In the genomic region with DNA sequence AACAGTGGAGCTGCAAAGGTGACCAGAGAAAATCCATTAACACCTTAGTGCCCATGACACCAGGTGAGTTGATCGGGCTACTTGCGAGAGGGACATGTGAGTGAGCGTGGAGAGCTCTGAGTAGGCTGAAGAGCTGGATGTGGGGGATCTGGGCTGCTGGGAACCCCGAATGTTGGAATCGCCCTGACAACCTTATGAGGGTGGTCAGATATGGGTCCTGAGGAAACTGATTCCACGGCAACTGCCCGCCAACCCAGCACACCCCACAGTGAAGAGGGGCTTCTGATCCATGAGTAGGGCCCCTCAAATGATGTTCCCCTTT, we compare ENCODE assay signal across 8 cellular contexts. TPM values are rescaled to one million over a fixed set of nuclear protein-coding genes. Genes with fewer than 3 reads are reported as not detected.
A peak's percentile ranks its signal among the peaks of the same experiment; 100 is the strongest.
DNase-seq lines count a peak whose midpoint lies in the region; ATAC-seq, FAIRE-seq and TF ChIP-seq lines count a peak whose summit lies in the region.

No MANE protein-coding gene starts in this region.

- peak overlapping the region; percentile 73 for H2AFZ ChIP-seq in HepG2 (ENCODE audit: low read length)

- peak overlapping the region; percentile 90 for H3K4me3 Mint-ChIP-seq in activated CD4-positive, alpha-beta T cell treated with anti-CD3 and anti-CD28 coated beads for 36 hours

- H3K9me3 ChIP-seq in HepG2 (ENCODE audit: low read length): no peaks in the 10 kb centered on the region
- no peaks in the 10 kb centered on the region for H3K9me3 ChIP-seq in tibial artery

- H3K9me3 Mint-ChIP-seq in activated CD4-positive, alpha-beta T cell treated with anti-CD3 and anti-CD28 coated beads for 36 hours (ENCODE audit: low read depth): no peaks in the 10 kb centered on the region

- H3K4me3 ChIP-seq in HepG2 (replicated peaks in 1 of 3; ENCODE audit: insufficient read depth in 1 of 3, low read depth in 2 of 3, low read length in 3 of 3): peak overlapping the region; percentile 65 to 88 (median 69)
- peak overlapping the region; percentile 81 to 95 for H3K4me3 ChIP-seq in tibial artery

- 7% methylated on average over 5 of the region's 7 CpGs for WGBS in HepG2 (ENCODE audit: low lambda C conversion rate)

- TF ChIP-seq POLR2A in HepG2 (IDR thresholded peaks at IDR 0.05; ENCODE audit: insufficient read depth in 1 of 2, low read depth in 2 of 2, low read length in 2 of 2): no peak

- peak overlapping the region; percentile 87 for H3K27ac ChIP-seq in angular gyrus (ENCODE audit: low read depth, low read length)
- no peak overlapping the region for H3K27ac ChIP-seq in HepG2 (ENCODE audit: extremely low read length, insufficient read depth, low read length)
- peak overlapping the region; percentile 89 to 92 for H3K27ac ChIP-seq in tibial artery

- H3K4me1 ChIP-seq in HepG2 (ENCODE audit: insufficient read depth, low read length) (peaks cover 56% of the 10 kb centered on the region), tibial artery (peaks cover 0 to 31% (median 17%) of the 10 kb centered on the region in 4 donors)

- no peak for TF ChIP-seq RAD21 in HepG2 (CRISPR knock-in tag; IDR thresholded peaks at IDR 0.05)

- no peak for ATAC-seq in activated CD4-positive, alpha-beta T cell treated with anti-CD3 and anti-CD28 coated beads for 36 hours
- no peak for ATAC-seq in HepG2
- no peak for ATAC-seq in HG02610 (IDR thresholded peaks at IDR 0.05; ENCODE audit: unreplicated experiment)

- FAIRE-seq in HepG2 (lab: Jason Lieb, UNC): no peak

- no peaks in the 10 kb centered on the region for H3K27me3 Mint-ChIP-seq in activated CD4-positive, alpha-beta T cell treated with anti-CD3 and anti-CD28 coated beads for 36 hours

- peak overlapping the region; percentile 98 for H3K4me2 ChIP-seq in HepG2 (ENCODE audit: low read depth, low read length)

- H3K36me3 Mint-ChIP-seq in activated CD4-positive, alpha-beta T cell treated with anti-CD3 and anti-CD28 coated beads for 36 hours (ENCODE audit: low read depth): no peaks in the 10 kb centered on the region

- H3K4me1 Mint-ChIP-seq in activated CD4-positive, alpha-beta T cell treated with anti-CD3 and anti-CD28 coated beads for 36 hours: peaks cover 25% of the 10 kb centered on the region

- H3K27me3 ChIP-seq in HepG2 (ENCODE audit: control insufficient read depth in 1 of 2, insufficient read depth in 2 of 2, low read length in 2 of 2) (peaks cover 0 to 59% of the 10 kb centered on the region in 2 experiments; a peak in 4 of 5 replicates), tibial artery (peaks cover 0 to 4% of the 10 kb centered on the region in 2 donors)

- intact Hi-C loops in activated CD4-positive, alpha-beta T cell treated with anti-CD3 and anti-CD28 coated beads for 36 hours (cut with DNase I, micrococcal nuclease): loop anchor here (1.0 to 10.0 kb wide), 10 partner anchors 59 to 1129 kb away; partner anchors contain the start of genes CEP350 (in 2 of the 2), TOR1AIP1 (in 2 of the 2), ACBD6 (in 1 of the 2) and FAM20B (in 1 of the 2)
- intact Hi-C loops in HepG2 (cut with micrococcal nuclease; ENCODE audit: unreplicated experiment): loop anchor here (10.0 kb wide), 1 partner anchor 199 kb away; the partner anchor contains the start of gene CEP350
- intact Hi-C loops in tibial artery (cut with DNase I; ENCODE audit: low total_unique reads): loop anchor here (10.0 kb wide), 1 partner anchor 269 kb away; the partner anchor contains the start of gene TOR1AIP1

- no peak for TF ChIP-seq CTCF in HepG2 (CRISPR knock-in tag; IDR thresholded peaks at IDR 0.05)
- TF ChIP-seq CTCF in tibial artery (IDR thresholded peaks at IDR 0.05): no peak

- DNase-seq in activated CD4-positive, alpha-beta T cell treated with anti-CD3 and anti-CD28 coated beads for 36 hours: no peak
- no peak for DNase-seq in activated CD4-positive, alpha-beta T cell treated with anti-CD3 and anti-CD28 coated beads, Interleukin-2, amount 50 U/mL, for 1 hour
- DNase-seq in HepG2 (ENCODE audit: low spot score) (no peak), tibial artery (no peak), NCI-H1048 (lab: John Stamatoyannopoulos, UW) (no peak), UCSD-AML1 (lab: John Stamatoyannopoulos, UW; ENCODE audit: unreplicated experiment) (no peak)

- H3K36me3 ChIP-seq in HepG2 (replicated peaks in 1 of 2; ENCODE audit: control insufficient read depth in 1 of 2, insufficient read depth in 2 of 2, low read length in 2 of 2) (no peaks in the 10 kb centered on the region), tibial artery (no peaks in the 10 kb centered on the region)

- peak overlapping the region; percentile 75 for H3K9ac ChIP-seq in HepG2 (ENCODE audit: insufficient read depth, low read depth, low read length)

- TSS peak; percentile 84 for BruUV-seq in HepG2 (replicated peaks; lab: Mats Ljungman, UMichigan)

- in situ Hi-C loops in HepG2 (cut with HindIII; ENCODE audit: extremely low pct_ligation_motif_present, low pct_unique_long_range_greater_than_20kb): no loop called here

- H3K79me2 ChIP-seq in HepG2 (ENCODE audit: insufficient read depth, low read length): no peaks in the 10 kb centered on the region

- CTCF ChIA-PET in activated CD4-positive, alpha-beta T cell treated with anti-CD3 and anti-CD28 coated beads for 36 hours (lab: Charles Lee): interaction anchor here (0.8 to 1.3 kb wide), 2 partner anchors 13 to 344 kb away, joined by 3 to 4 read pairs; no protein-coding TSS in a partner anchor
- CTCF ChIA-PET in HepG2 (lab: Yijun Ruan, JAX; ENCODE audit: low intra/inter-chr PET ratio, low total read pairs): no interaction called here

- peak overlapping the region; percentile 53 for H3K27ac Mint-ChIP-seq in activated CD4-positive, alpha-beta T cell treated with anti-CD3 and anti-CD28 coated beads for 36 hours

- no peaks in the 10 kb centered on the region; the same call in 1 of the 2 replicates for H4K20me1 ChIP-seq in HepG2 (ENCODE audit: insufficient read depth, low read length)

- TF ChIP-seq EP300 in HepG2 (IDR thresholded peaks at IDR 0.05; ENCODE audit: low read depth in 2 of 2, low read length in 2 of 2) (no peak), HepG2 (CRISPR knock-in tag; IDR thresholded peaks at IDR 0.05; ENCODE audit: borderline replicate concordance) (no peak)

- POLR2A ChIA-PET in activated CD4-positive, alpha-beta T cell treated with anti-CD3 and anti-CD28 coated beads for 36 hours (lab: Charles Lee): no interaction called here
- POLR2A ChIA-PET in HepG2 (lab: Yijun Ruan, JAX): interaction anchor here (0.6 to 1.7 kb wide), 2 partner anchors 15 to 885 kb away, joined by 3 to 6 read pairs; no protein-coding TSS in a partner anchor

TF ChIP-seq in HepG2, 621 proteins besides CTCF, POLR2A, EP300 and RAD21:
- 0 out of 2 replicates have a peak, but pooled peaks have one; percentile 6 for TF ChIP-seq ZNF333 (CRISPR knock-in tag; IDR thresholded peaks at IDR 0.05; ENCODE audit: borderline replicate concordance)
- peak; percentile 49; the same call in 1 of the 2 replicates for TF ChIP-seq ZNF652 (CRISPR knock-in tag; IDR thresholded peaks at IDR 0.05; ENCODE audit: borderline replicate concordance, low read depth)
- TF ChIP-seq SALL2 (CRISPR knock-in tag; IDR thresholded peaks at IDR 0.05): no peak
- no peak for TF ChIP-seq ZNF446 (CRISPR knock-in tag; IDR thresholded peaks at IDR 0.05)
- TF ChIP-seq MAF1 (CRISPR knock-in tag; IDR thresholded peaks at IDR 0.05; ENCODE audit: borderline replicate concordance): 0 out of 2 replicates have a peak, but pooled peaks have one; percentile 31
- TF ChIP-seq ZNF138 (CRISPR knock-in tag; IDR thresholded peaks at IDR 0.05; ENCODE audit: low read depth): 0 out of 2 replicates have a peak, but pooled peaks have one; percentile 44
- 0 out of 2 replicates have a peak, but pooled peaks have one; percentile 31 for TF ChIP-seq SPEN (CRISPR knock-in tag; IDR thresholded peaks at IDR 0.05; ENCODE audit: low read depth)
- TF ChIP-seq EEA1 (CRISPR knock-in tag; IDR thresholded peaks at IDR 0.05; ENCODE audit: borderline replicate concordance): 0 out of 2 replicates have a peak, but pooled peaks have one; percentile 65
- TF ChIP-seq ZNF232 (CRISPR knock-in tag; IDR thresholded peaks at IDR 0.05; ENCODE audit: borderline replicate concordance): peak; percentile 83; the same call in 1 of the 2 replicates
- no peak for TF ChIP-seq ZNF501 (CRISPR knock-in tag; IDR thresholded peaks at IDR 0.05)

RNA-seq across cellular contexts. Expression of gene QSOX1, which starts 0.7 kb away (rescaled TPM):
- 10 to 100 TPM; 18.3 to 31.6 TPM for total RNA-seq in activated CD4-positive, alpha-beta T cell treated with anti-CD3 and anti-CD28 coated beads for 36 hours
- total RNA-seq in HepG2 (2016; rRNA removed; fragmentation: Illumina TruSeq; extraction: Trizol): 2.6 and 6.8 TPM in 2 replicates
- total RNA-seq in HepG2 (2016; cell fraction: cytosol; rRNA removed; fragmentation: Illumina TruSeq; extraction: Trizol; ENCODE audit: low read depth): 0.18 and 0.20 TPM in 2 replicates
- total RNA-seq in HepG2 (2016; cell fraction: insoluble cytoplasmic fraction; rRNA removed; fragmentation: Illumina TruSeq; extraction: Trizol): 2.0 and 6.7 TPM in 2 replicates
- 1.3 and 1.4 TPM in 2 replicates for total RNA-seq in HepG2 (2016; cell fraction: membrane; rRNA removed; fragmentation: Illumina TruSeq; extraction: Trizol)
- 7.0 and 10.0 TPM in 2 replicates for total RNA-seq in HepG2 (2016; cell fraction: nucleus; rRNA removed; fragmentation: Illumina TruSeq; extraction: Trizol)
- 40.2 and 70.2 TPM in 2 replicates for polyA plus RNA-seq in HepG2 (2011; rRNA removed)
- polyA plus RNA-seq in HepG2 (2011; cell fraction: cytosol; rRNA removed): 44.6 and 54.0 TPM in 2 replicates
- polyA plus RNA-seq in HepG2 (2011; cell fraction: nucleus; rRNA removed): 71.3 and 95.1 TPM in 2 replicates
- polyA plus RNA-seq in HepG2 (2012): 58.7 and 90.3 TPM in 2 replicates
- 0.42 and 0.75 TPM in 2 replicates for polyA plus RNA-seq in HepG2 (2016; cell fraction: cytosol; fragmentation: Illumina TruSeq; extraction: Trizol; ENCODE audit: low read depth)
- 2.1 and 3.2 TPM in 2 replicates for polyA plus RNA-seq in HepG2 (2016; cell fraction: insoluble cytoplasmic fraction; fragmentation: Illumina TruSeq; extraction: Trizol; ENCODE audit: low read depth)
- 0.87 and 1.2 TPM in 2 replicates for polyA plus RNA-seq in HepG2 (2016; cell fraction: membrane; fragmentation: Illumina TruSeq; extraction: Trizol; ENCODE audit: low read depth)
- 16.2 and 17.3 TPM in 2 replicates for polyA plus RNA-seq in HepG2 (2016; cell fraction: nucleus; fragmentation: Illumina TruSeq; extraction: Trizol; ENCODE audit: insufficient read depth, low read depth)
- polyA minus RNA-seq in HepG2 (2011; rRNA and poly(A)+ RNA removed; ENCODE audit: low replicate concordance): 13.5 and 31.5 TPM in 2 replicates
- polyA minus RNA-seq in HepG2 (2011; cell fraction: cytosol; rRNA and poly(A)+ RNA removed): 14.6 and 31.0 TPM in 2 replicates
- 11.6 and 13.1 TPM in 2 replicates for polyA minus RNA-seq in HepG2 (2011; cell fraction: nucleus; rRNA and poly(A)+ RNA removed)
